ENCODE assay signal across 21 cellular contexts in the genomic region with DNA sequence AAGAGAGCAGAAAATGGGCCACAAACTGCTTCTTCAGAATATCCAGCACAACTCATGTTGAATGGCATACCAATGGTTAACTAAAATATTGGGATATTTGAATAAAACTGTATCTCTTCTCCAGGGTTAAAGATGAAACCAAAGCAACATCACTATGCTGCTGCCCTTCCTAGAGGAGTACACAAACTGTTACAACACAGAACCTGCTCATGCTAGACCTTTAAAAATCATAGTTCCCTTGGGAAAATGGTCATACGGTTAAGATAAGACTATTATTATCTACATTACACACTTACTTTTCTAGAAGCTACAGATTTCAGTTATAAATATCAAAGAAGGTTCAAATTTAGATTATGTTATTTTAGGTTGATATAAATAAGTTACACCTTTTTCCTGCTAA.
DNase-seq lines count a peak whose midpoint lies in the region; FAIRE-seq and TF ChIP-seq lines count a peak whose summit lies in the region.
"Had no signal": no experiment of that assay in that cellular context is flagged by ENCODE, and none has a peak within 500 bp of the region (broad histone marks: within the 10 kb centered on the region; RNA-seq: fewer than 3 reads in every experiment).

No MANE protein-coding gene starts in this region.

- TF ChIP-seq CTCF in fibroblast of pulmonary artery (IDR thresholded peaks at IDR 0.05; ENCODE audit: low read length, missing control alignments), result no peak

- DNase-seq in DMS 273 (lab: John Stamatoyannopoulos, UW; ENCODE audit: unreplicated experiment) (peak; percentile 28), DMS 273 treated with DMSO at 0.1 percent for 48 hours (lab: John Stamatoyannopoulos, UW) (no peak), fibroblast of pulmonary artery (ENCODE audit: low read depth) (peak; percentile 11), HCEC 1CT (no peak), KG1 (lab: John Stamatoyannopoulos, UW) (no peak), GM12891 (ENCODE audit: insufficient read length, low spot score) (no peak), NCI-H345 treated with DMSO at 0.1 percent for 48 hours (lab: John Stamatoyannopoulos, UW; ENCODE audit: unreplicated experiment) (no peak)
- DNase-seq: activated CD4-positive, CD25-positive, alpha-beta regulatory T cell treated with anti-CD3 and anti-CD28 coated beads, Interleukin-2, amount 50 U/mL, for 72 hours; activated naive CD8-positive, alpha-beta T cell treated with anti-CD3 and anti-CD28 coated beads, Interleukin-2, amount 10 ng/mL, durations not matched to agents 7 days and 5 days; BE2C; DMS53; effector CD4-positive, alpha-beta T cell; natural killer cell; NCI-H1694; stimulated activated CD4-positive, alpha-beta T cell treated with anti-CD3 and anti-CD28 coated beads, Interleukin-2, amount 100 ng/mL, for 48 hours had no signal

- no peak overlapping the region for H3K4me3 ChIP-seq in fibroblast of pulmonary artery (replicated peaks; ENCODE audit: low read depth, low read length)
- H3K4me3 ChIP-seq: esophagus muscularis mucosa, GM23338, lung, SJSA1 had no signal

- no peak for TF ChIP-seq POLR2A in GM12891 (IDR thresholded peaks at IDR 0.05; ENCODE audit: low read depth, low read length)

- FAIRE-seq in GM12891 (lab: Jason Lieb, UNC), result no peak

- H3K27ac ChIP-seq in angular gyrus (ENCODE audit: low read depth, low read length), result peak overlapping the region; percentile 88
- H3K27ac ChIP-seq: 22Rv1, esophagus muscularis mucosa, SJSA1 had no signal

TF ChIP-seq in GM12891, 5 proteins besides CTCF, POLR2A, EP300 and RAD21:
- TF ChIP-seq POU2F2 (IDR thresholded peaks at IDR 0.05; ENCODE audit: low read depth, low read length) (no peak), SPI1 (IDR thresholded peaks at IDR 0.05; ENCODE audit: low read depth, low read length) (no peak), TAF1 (IDR thresholded peaks at IDR 0.05; ENCODE audit: low read depth, low read length) (no peak), PAX5 (IDR thresholded peaks at IDR 0.05; ENCODE audit: insufficient read depth, low read length, severe bottlenecking) (no peak)

Comparison
In these comparisons a context has a peak if more than half of its experiments do, and no peak if none do; other contexts are left out.
1. DNase-seq: peak in DMS 273 (single experiment) and fibroblast of pulmonary artery (single experiment); none in DMS 273 treated with DMSO at 0.1 percent for 48 hours (single experiment), HCEC 1CT (single experiment), KG1 (single experiment), GM12891 (single experiment) and NCI-H345 treated with DMSO at 0.1 percent for 48 hours (single experiment).